Comparison of ENCODE assay signal across 3 cellular contexts in genomic region chr7:120521761-120522737, GRCh38.
A peak's percentile ranks its signal among the peaks of the same experiment; 100 is the strongest.
TF ChIP-seq lines count a peak whose summit lies in the region.

No MANE protein-coding gene starts in this region.

TF ChIP-seq in GM23338, 12 proteins besides CTCF, POLR2A, EP300 and RAD21 (continues in another document):
- TF ChIP-seq EZH2phosphoT487 (IDR thresholded peaks at IDR 0.05; ENCODE audit: unreplicated experiment) (no peak), ETS1 (IDR thresholded peaks at IDR 0.05) (peak; percentile 51), ZNF331 (CRISPR knock-in tag; IDR thresholded peaks at IDR 0.05; ENCODE audit: low read depth) (no peak), ZNF462 (CRISPR knock-in tag; IDR thresholded peaks at IDR 0.05) (0 out of 2 replicates have a peak, but pooled peaks have one; percentile 4)

TF ChIP-seq in H1, 55 proteins besides CTCF, POLR2A, EP300 and RAD21 (continues in another document):
- TF ChIP-seq USF2 (IDR thresholded peaks at IDR 0.05; ENCODE audit: low read length) = no peak
- TF ChIP-seq HDAC2 (IDR thresholded peaks at IDR 0.05; ENCODE audit: borderline replicate concordance in 1 of 2, low read depth in 2 of 2, low read length in 2 of 2) = peak; percentile 13 to 77; a peak in 2 of 4 replicates
- no peak for TF ChIP-seq MAX (IDR thresholded peaks at IDR 0.05)
- TF ChIP-seq CHD2 (IDR thresholded peaks at IDR 0.05; ENCODE audit: low read length) = no peak
- no peak for TF ChIP-seq FOSL1 (IDR thresholded peaks at IDR 0.05; ENCODE audit: insufficient read depth, low read depth, low read length)
- no peak for TF ChIP-seq CTBP2 (IDR thresholded peaks at IDR 0.05; ENCODE audit: borderline replicate concordance, insufficient read depth, insufficient read length, low read length)
- TF ChIP-seq SP2 (IDR thresholded peaks at IDR 0.05; ENCODE audit: low read length) = no peak
- TF ChIP-seq ATF3 (IDR thresholded peaks at IDR 0.05; ENCODE audit: insufficient read depth, low read depth, low read length) = no peak
- no peak for TF ChIP-seq RXRA (IDR thresholded peaks at IDR 0.05; ENCODE audit: insufficient read depth, low read depth, low read length)
- no peak for TF ChIP-seq EGR1 (IDR thresholded peaks at IDR 0.05; ENCODE audit: borderline replicate concordance, low read depth, low read length)
- no peak for TF ChIP-seq SAP30 (IDR thresholded peaks at IDR 0.05; ENCODE audit: insufficient read depth, insufficient replicate concordance, low read length)
- TF ChIP-seq KDM1A (IDR thresholded peaks at IDR 0.05; ENCODE audit: borderline replicate concordance, low read length) = no peak
- TF ChIP-seq BCL11A (IDR thresholded peaks at IDR 0.05; ENCODE audit: low read depth in 2 of 2, low read length in 2 of 2) = no peak
- no peak for TF ChIP-seq SUZ12 (IDR thresholded peaks at IDR 0.05; ENCODE audit: low read length)
- no peak for TF ChIP-seq CREB1 (IDR thresholded peaks at IDR 0.05)
- no peak for TF ChIP-seq SP1 (IDR thresholded peaks at IDR 0.05; ENCODE audit: low read depth, low read length)
- TF ChIP-seq ATF2 (IDR thresholded peaks at IDR 0.05; ENCODE audit: low read length) = no peak

TF ChIP-seq in neural cell, 6 proteins besides CTCF, POLR2A, EP300 and RAD21:
- TF ChIP-seq SMC3 (conservative IDR thresholded peaks at IDR 0.05; ENCODE audit: poor library complexity) = no peak
- TF ChIP-seq MXI1 (conservative IDR thresholded peaks at IDR 0.05; ENCODE audit: poor library complexity, severe bottlenecking) = no peak
- TF ChIP-seq TAF1 (IDR thresholded peaks at IDR 0.05; ENCODE audit: low read depth) = no peak
- peak; percentile 20 for TF ChIP-seq REST (IDR thresholded peaks at IDR 0.05; ENCODE audit: borderline replicate concordance)
- no peak for TF ChIP-seq EZH2 (IDR thresholded peaks at IDR 0.05; ENCODE audit: borderline replicate concordance, insufficient read depth, low read length, poor library complexity, severe bottlenecking)
- TF ChIP-seq POLR2AphosphoS5 (IDR thresholded peaks at IDR 0.05) = no peak
